8 cellular contexts compared by ENCODE assay signal in the genomic region with DNA sequence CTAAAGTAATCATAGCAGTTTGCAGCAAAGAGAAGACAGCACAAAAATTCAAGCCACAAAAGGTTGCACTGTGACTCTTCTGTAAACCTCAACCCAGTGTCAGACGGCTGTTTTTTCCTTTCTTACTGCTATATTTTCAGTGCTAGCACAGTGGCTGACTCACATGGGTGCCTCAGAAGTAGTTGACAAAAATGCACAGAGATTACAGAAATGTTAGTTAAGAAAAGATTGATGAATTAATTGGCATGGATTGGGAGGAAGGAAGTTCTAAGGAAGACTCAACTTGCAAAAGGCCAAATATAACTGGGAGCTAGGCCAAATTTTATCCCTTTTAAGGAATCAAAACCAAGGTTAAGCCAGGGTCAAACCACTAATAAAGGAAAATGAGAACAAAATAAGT. TPM values are rescaled to one million over a fixed set of nuclear protein-coding genes. Genes with fewer than 3 reads are reported as not detected.
DNase-seq lines count a peak whose midpoint lies in the region; ATAC-seq, FAIRE-seq and TF ChIP-seq lines count a peak whose summit lies in the region.

No MANE protein-coding gene starts in this region.

- no peaks in the 10 kb centered on the region for H3K79me2 ChIP-seq in HepG2 (ENCODE audit: insufficient read depth, low read length)

- CTCF ChIA-PET in HepG2 (lab: Yijun Ruan, JAX; ENCODE audit: low intra/inter-chr PET ratio, low total read pairs) (no interaction called here), T-cell (lab: Charles Lee) (no interaction called here)

- H2AFZ ChIP-seq in HepG2 (ENCODE audit: low read length): no peak overlapping the region

- H3K4me1 Mint-ChIP-seq in T-cell: peaks cover 61 to 71% (median 63%) of the 10 kb centered on the region in 3 donors

- no peaks in the 10 kb centered on the region for H3K9me3 Mint-ChIP-seq in T-cell

- H3K27ac ChIP-seq in liver (ENCODE audit: low read depth in 1 of 2, low read length in 2 of 2) (peak overlapping the region in 1 of 2 donors; percentile 70), HepG2 (ENCODE audit: extremely low read length, insufficient read depth, low read length) (no peak overlapping the region), aorta (ENCODE audit: low read depth in 1 of 2, low read length in 2 of 2) (no peak overlapping the region)

- H3K27me3 Mint-ChIP-seq in T-cell: no peaks in the 10 kb centered on the region

- H3K9ac ChIP-seq in liver (ENCODE audit: low read depth in 1 of 2, low read length in 2 of 2) (no peak overlapping the region), HepG2 (ENCODE audit: insufficient read depth, low read depth, low read length) (no peak overlapping the region)

- ATAC-seq in HepG2 (no peak), T-cell (replicated peaks in 1 of 4) (peak; percentile 96 to 99 (median 98)), aorta (ENCODE audit: low FRiP score) (peak; percentile 59)

- BruUV-seq in HepG2 (replicated peaks; lab: Mats Ljungman, UMichigan): no TSS peak

- no peak for TF ChIP-seq POLR2A in HepG2 (IDR thresholded peaks at IDR 0.05; ENCODE audit: insufficient read depth in 1 of 2, low read depth in 2 of 2, low read length in 2 of 2)
- TF ChIP-seq POLR2A in H54 (IDR thresholded peaks at IDR 0.05; ENCODE audit: low read depth, low read length): no peak

- no peaks in the 10 kb centered on the region for H4K20me1 ChIP-seq in HepG2 (ENCODE audit: insufficient read depth, low read length)

- 77% methylated on average over 1 of the region's 1 CpG for WGBS in liver
- 0% methylated on average over 1 of the region's 1 CpG for WGBS in HepG2 (ENCODE audit: low lambda C conversion rate)
- WGBS in aorta, 2 donors: 0 to 9% methylated on average over 1 of the region's 1 CpG

- TF ChIP-seq CTCF in liver (IDR thresholded peaks at IDR 0.05; ENCODE audit: low read depth, low read length, missing input control) (no peak), HepG2 (CRISPR knock-in tag; IDR thresholded peaks at IDR 0.05) (no peak), fibroblast of mammary gland (conservative IDR thresholded peaks at IDR 0.05; ENCODE audit: control insufficient read depth, insufficient read depth, low read depth, low read length) (no peak)

- H3K27ac Mint-ChIP-seq in T-cell: peak overlapping the region; percentile 89

- in situ Hi-C loops in HepG2 (cut with HindIII; ENCODE audit: extremely low pct_ligation_motif_present, low pct_unique_long_range_greater_than_20kb): no loop called here

- H3K4me3 ChIP-seq in liver (ENCODE audit: low read depth in 1 of 3, low read length in 3 of 3) (no peak overlapping the region), HepG2 (replicated peaks in 1 of 3; ENCODE audit: insufficient read depth in 1 of 3, low read depth in 2 of 3, low read length in 3 of 3) (no peak overlapping the region), fibroblast of mammary gland (ENCODE audit: control insufficient read depth, low read depth, low read length) (no peak overlapping the region), aorta (ENCODE audit: low read length in 2 of 2) (no peak overlapping the region)

- no peaks in the 10 kb centered on the region for H3K4me1 ChIP-seq in liver (ENCODE audit: control insufficient read depth in 4 of 4, insufficient read depth in 4 of 4, low read length in 3 of 4)
- H3K4me1 ChIP-seq in HepG2 (ENCODE audit: insufficient read depth, low read length): no peaks in the 10 kb centered on the region
- H3K4me1 ChIP-seq in aorta (ENCODE audit: control insufficient read depth in 1 of 2, insufficient read depth in 2 of 2, low read length in 2 of 2): peaks cover 2 to 4% of the 10 kb centered on the region in 2 donors

- H3K4me3 Mint-ChIP-seq in T-cell: peak overlapping the region; percentile 1 to 51 (median 4)

- H3K27me3 ChIP-seq in liver (ENCODE audit: control insufficient read depth in 4 of 4, insufficient read depth in 4 of 4, low read length in 3 of 4) (no peaks in the 10 kb centered on the region), HepG2 (ENCODE audit: control insufficient read depth in 1 of 2, insufficient read depth in 2 of 2, low read length in 2 of 2) (peaks cover 0 to 2% of the 10 kb centered on the region in 2 experiments; a peak in 1 of 5 replicates), aorta (ENCODE audit: control insufficient read depth in 1 of 2, insufficient read depth in 2 of 2, low read length in 1 of 2) (no peaks in the 10 kb centered on the region)

- TF ChIP-seq RAD21 in liver (IDR thresholded peaks at IDR 0.05) (peak in 1 of 2 donors; percentile 35), HepG2 (CRISPR knock-in tag; IDR thresholded peaks at IDR 0.05) (no peak)

- no peak overlapping the region for H3K4me2 ChIP-seq in HepG2 (ENCODE audit: low read depth, low read length)

- no peak for DNase-seq in HepG2 (ENCODE audit: low spot score)
- DNase-seq in T-cell: peak in 23 of 34 experiments; percentile 1 to 45 (median 21)
- peak; percentile 47 for DNase-seq in fibroblast of mammary gland (ENCODE audit: low read depth)
- no peak for DNase-seq in aorta
- no peak for DNase-seq in H54 (ENCODE audit: insufficient read length, low spot score)
- DNase-seq in middle frontal gyrus (ENCODE audit: extremely low spot score, low spot score): no peak
- DNase-seq in inferior parietal cortex (ENCODE audit: extremely low spot score): no peak

- no peak for TF ChIP-seq EP300 in HepG2 (IDR thresholded peaks at IDR 0.05; ENCODE audit: low read depth in 2 of 2, low read length in 2 of 2)
- no peak for TF ChIP-seq EP300 in HepG2 (CRISPR knock-in tag; IDR thresholded peaks at IDR 0.05; ENCODE audit: borderline replicate concordance)

- intact Hi-C loops in HepG2 (cut with micrococcal nuclease; ENCODE audit: unreplicated experiment) (no loop called here), aorta (cut with DNase I) (no loop called here)

- FAIRE-seq in HepG2 (lab: Jason Lieb, UNC) (no peak), H54 (lab: Jason Lieb, UNC) (no peak)

- H3K36me3 ChIP-seq in liver (ENCODE audit: control insufficient read depth in 4 of 4, insufficient read depth in 3 of 4, low read depth in 1 of 4, low read length in 3 of 4): no peaks in the 10 kb centered on the region
- no peaks in the 10 kb centered on the region for H3K36me3 ChIP-seq in HepG2 (replicated peaks in 1 of 2; ENCODE audit: control insufficient read depth in 1 of 2, insufficient read depth in 2 of 2, low read length in 2 of 2)
- no peaks in the 10 kb centered on the region for H3K36me3 ChIP-seq in aorta (ENCODE audit: control insufficient read depth in 1 of 2, insufficient read depth in 2 of 2, low read length in 1 of 2)

- POLR2A ChIA-PET in HepG2 (lab: Yijun Ruan, JAX): no interaction called here
- POLR2A ChIA-PET in T-cell (lab: Charles Lee): interaction anchor here in 1 of 2 donors (1.1 kb wide), 1 partner anchor 10 kb away, joined by 4 read pairs; no protein-coding TSS in a partner anchor

- H3K9me3 ChIP-seq in liver (ENCODE audit: control insufficient read depth in 4 of 4, low read length in 3 of 4): no peaks in the 10 kb centered on the region
- H3K9me3 ChIP-seq in HepG2 (ENCODE audit: low read length): no peaks in the 10 kb centered on the region
- H3K9me3 ChIP-seq in aorta (ENCODE audit: control insufficient read depth, low read length): no peaks in the 10 kb centered on the region

- no peaks in the 10 kb centered on the region for H3K36me3 Mint-ChIP-seq in T-cell

RNA-seq across cellular contexts. Expression of gene ITGA1, which starts 43.7 kb away (rescaled TPM):
- total RNA-seq in liver (100 to 1,000 TPM in 1 of 2 donors, 10 to 100 TPM in 1; 47.0 to 187 TPM), HepG2 (2016; rRNA removed; fragmentation: Illumina TruSeq; extraction: Trizol) (11.6 and 23.1 TPM in 2 replicates), T-cell (10 to 100 TPM in 1 of 5 donors, 1 to 10 TPM in 4; 2.9 to 13.0 (median 6.8) TPM), aorta (100 to 1,000 TPM; 132 to 152 TPM)
- polyA plus RNA-seq in liver (10 to 100 TPM; 24.2 to 50.1 TPM), HepG2 (2011; rRNA removed) (28.6 and 35.6 TPM in 2 replicates), aorta (10 to 100 TPM; 17.8 to 65.0 TPM)
- total RNA-seq in HepG2 (2016; cell fraction: cytosol; rRNA removed; fragmentation: Illumina TruSeq; extraction: Trizol; ENCODE audit: low read depth): 3.4 and 5.7 TPM in 2 replicates
- 12.0 and 21.2 TPM in 2 replicates for total RNA-seq in HepG2 (2016; cell fraction: insoluble cytoplasmic fraction; rRNA removed; fragmentation: Illumina TruSeq; extraction: Trizol)
- 3.1 and 3.8 TPM in 2 replicates for total RNA-seq in HepG2 (2016; cell fraction: membrane; rRNA removed; fragmentation: Illumina TruSeq; extraction: Trizol)
- total RNA-seq in HepG2 (2016; cell fraction: nucleus; rRNA removed; fragmentation: Illumina TruSeq; extraction: Trizol): 34.4 and 38.7 TPM in 2 replicates
- 8.2 and 21.3 TPM in 2 replicates for polyA plus RNA-seq in HepG2 (2011; cell fraction: cytosol; rRNA removed)
- 37.8 and 49.4 TPM in 2 replicates for polyA plus RNA-seq in HepG2 (2011; cell fraction: nucleus; rRNA removed)
- polyA plus RNA-seq in HepG2 (2012): 22.3 and 27.3 TPM in 2 replicates
- polyA plus RNA-seq in HepG2 (2016; cell fraction: cytosol; fragmentation: Illumina TruSeq; extraction: Trizol; ENCODE audit: low read depth): 0.44 and 0.49 TPM in 2 replicates
- 3.9 and 4.0 TPM in 2 replicates for polyA plus RNA-seq in HepG2 (2016; cell fraction: insoluble cytoplasmic fraction; fragmentation: Illumina TruSeq; extraction: Trizol; ENCODE audit: low read depth)
- polyA plus RNA-seq in HepG2 (2016; cell fraction: membrane; fragmentation: Illumina TruSeq; extraction: Trizol; ENCODE audit: low read depth): 0.74 and 0.87 TPM in 2 replicates
- polyA plus RNA-seq in HepG2 (2016; cell fraction: nucleus; fragmentation: Illumina TruSeq; extraction: Trizol; ENCODE audit: insufficient read depth, low read depth): 16.4 and 19.4 TPM in 2 replicates
- 58.0 and 60.0 TPM in 2 replicates for polyA minus RNA-seq in HepG2 (2011; rRNA and poly(A)+ RNA removed; ENCODE audit: low replicate concordance)
- polyA minus RNA-seq in HepG2 (2011; cell fraction: cytosol; rRNA and poly(A)+ RNA removed): 32.8 and 74.9 TPM in 2 replicates
- polyA minus RNA-seq in HepG2 (2011; cell fraction: nucleus; rRNA and poly(A)+ RNA removed): 121 and 200 TPM in 2 replicates

RNA-seq across cellular contexts. Expression of gene PELO, which starts 43.7 kb away (rescaled TPM):
- total RNA-seq in liver: 10 to 100 TPM; 10.1 to 21.9 TPM
- 10 to 100 TPM; 11.0 to 24.6 TPM for polyA plus RNA-seq in liver
- 19.0 and 19.5 TPM in 2 replicates for total RNA-seq in HepG2 (2016; rRNA removed; fragmentation: Illumina TruSeq; extraction: Trizol)
- total RNA-seq in HepG2 (2016; cell fraction: cytosol; rRNA removed; fragmentation: Illumina TruSeq; extraction: Trizol; ENCODE audit: low read depth): 3.8 and 4.6 TPM in 2 replicates
- 18.5 and 21.4 TPM in 2 replicates for total RNA-seq in HepG2 (2016; cell fraction: insoluble cytoplasmic fraction; rRNA removed; fragmentation: Illumina TruSeq; extraction: Trizol)
- total RNA-seq in HepG2 (2016; cell fraction: membrane; rRNA removed; fragmentation: Illumina TruSeq; extraction: Trizol): 8.8 and 9.7 TPM in 2 replicates
- total RNA-seq in HepG2 (2016; cell fraction: nucleus; rRNA removed; fragmentation: Illumina TruSeq; extraction: Trizol): 14.0 and 15.7 TPM in 2 replicates
- polyA plus RNA-seq in HepG2 (2011; rRNA removed): 22.7 and 23.9 TPM in 2 replicates
- polyA plus RNA-seq in HepG2 (2011; cell fraction: cytosol; rRNA removed): 17.8 and 20.4 TPM in 2 replicates
- polyA plus RNA-seq in HepG2 (2011; cell fraction: nucleus; rRNA removed): 15.6 and 17.4 TPM in 2 replicates
- 15.8 and 20.8 TPM in 2 replicates for polyA plus RNA-seq in HepG2 (2012)
- polyA plus RNA-seq in HepG2 (2016; cell fraction: cytosol; fragmentation: Illumina TruSeq; extraction: Trizol; ENCODE audit: low read depth): 3.3 TPM in 2 replicates
- polyA plus RNA-seq in HepG2 (2016; cell fraction: insoluble cytoplasmic fraction; fragmentation: Illumina TruSeq; extraction: Trizol; ENCODE audit: low read depth): 19.1 and 19.8 TPM in 2 replicates
- polyA plus RNA-seq in HepG2 (2016; cell fraction: membrane; fragmentation: Illumina TruSeq; extraction: Trizol; ENCODE audit: low read depth): 3.8 and 5.3 TPM in 2 replicates
- 17.1 and 20.3 TPM in 2 replicates for polyA plus RNA-seq in HepG2 (2016; cell fraction: nucleus; fragmentation: Illumina TruSeq; extraction: Trizol; ENCODE audit: insufficient read depth, low read depth)
- polyA minus RNA-seq in HepG2 (2011; rRNA and poly(A)+ RNA removed; ENCODE audit: low replicate concordance): 30.8 and 31.8 TPM in 2 replicates
- 14.2 and 15.1 TPM in 2 replicates for polyA minus RNA-seq in HepG2 (2011; cell fraction: cytosol; rRNA and poly(A)+ RNA removed)
- 40.3 and 47.0 TPM in 2 replicates for polyA minus RNA-seq in HepG2 (2011; cell fraction: nucleus; rRNA and poly(A)+ RNA removed)
- 10 to 100 TPM in 3 of 5 donors, 1 to 10 TPM in 2; 7.3 to 18.2 (median 13.8) TPM for total RNA-seq in T-cell
- total RNA-seq in aorta: 10 to 100 TPM; 49.6 to 52.4 TPM
- polyA plus RNA-seq in aorta: 10 to 100 TPM; 11.0 to 30.2 TPM

Comparison
In these comparisons a context has a peak if more than half of its experiments do, and no peak if none do; other contexts are left out.
1. DNase-seq: peak in T-cell (23 of 34) and fibroblast of mammary gland (single experiment); none in HepG2 (single experiment), aorta (0 of 2), H54 (single experiment), middle frontal gyrus (single experiment) and inferior parietal cortex (single experiment).